ENCODE assay signal across 11 cellular contexts in genomic region chr2:172438741-172439508, GRCh38. TPM values are rescaled to one million over a fixed set of nuclear protein-coding genes. Genes with fewer than 3 reads are reported as not detected.
A peak's percentile ranks its signal among the peaks of the same experiment; 100 is the strongest.
DNase-seq lines count a peak whose midpoint lies in the region; FAIRE-seq and TF ChIP-seq lines count a peak whose summit lies in the region.
"Had no signal": no experiment of that assay in that cellular context is flagged by ENCODE, and none has a peak within 500 bp of the region (broad histone marks: within the 10 kb centered on the region; RNA-seq: fewer than 3 reads in every experiment).

No MANE protein-coding gene starts in this region.

- H4K20me1 ChIP-seq in astrocyte (ENCODE audit: insufficient read depth, low read length), result no peaks in the 10 kb centered on the region

- DNase-seq in HCEC 1CT (peak; percentile 74), astrocyte (ENCODE audit: low read depth) (peak; percentile 42), kidney tubule cell (ENCODE audit: low spot score) (peak; percentile 75), DMS114 treated with DMSO at 0.1 percent for 48 hours (lab: John Stamatoyannopoulos, UW; ENCODE audit: unreplicated experiment) (no peak), immature natural killer cell (no peak), coronary artery (ENCODE audit: low spot score) (no peak), cerebellar cortex (ENCODE audit: low spot score) (no peak)
- DNase-seq: OCI-M1 had no signal

- TF ChIP-seq CTCF in astrocyte (IDR thresholded peaks at IDR 0.05; ENCODE audit: insufficient read depth, low read depth, low read length), result no peak
- no peak for TF ChIP-seq CTCF in coronary artery (IDR thresholded peaks at IDR 0.05)

- no peaks in the 10 kb centered on the region for H3K9me3 ChIP-seq in astrocyte (ENCODE audit: insufficient read depth, low read depth, low read length)

- H3K27ac ChIP-seq in ACC112 (ENCODE audit: low read depth, low read length), result peak overlapping the region; percentile 36
- H3K27ac ChIP-seq in astrocyte (ENCODE audit: low read depth, low read length), result peak overlapping the region; percentile 34
- H3K27ac ChIP-seq in coronary artery, result peak overlapping the region in 1 of 2 donors; percentile 15

- H3K9me3 Mint-ChIP-seq in astrocyte (ENCODE audit: unreplicated experiment), result no peaks in the 10 kb centered on the region
- no peaks in the 10 kb centered on the region for H3K9me3 Mint-ChIP-seq in immature natural killer cell
- H3K9me3 Mint-ChIP-seq: IgD-negative memory B cell had no signal

- FAIRE-seq in astrocyte (lab: Jason Lieb, UNC), result peak; percentile 69
- FAIRE-seq: G401.6 had no signal

- H3K36me3 Mint-ChIP-seq in astrocyte (ENCODE audit: low read depth, unreplicated experiment) (no peaks in the 10 kb centered on the region), immature natural killer cell (no peaks in the 10 kb centered on the region)
- H3K36me3 Mint-ChIP-seq: IgD-negative memory B cell had no signal

- H3K27ac Mint-ChIP-seq in astrocyte (ENCODE audit: unreplicated experiment) (peak overlapping the region; percentile 45), immature natural killer cell (no peak overlapping the region)
- H3K27ac Mint-ChIP-seq: IgD-negative memory B cell had no signal

- no peak overlapping the region for H3K4me3 Mint-ChIP-seq in astrocyte (ENCODE audit: unreplicated experiment)
- peak overlapping the region in 1 of 5 donors; percentile 9 for H3K4me3 Mint-ChIP-seq in immature natural killer cell
- H3K4me3 Mint-ChIP-seq: IgD-negative memory B cell had no signal

- H3K4me1 ChIP-seq in ACC112 (ENCODE audit: control insufficient read depth, insufficient read depth, low read length, unreplicated experiment), result peaks cover 47% of the 10 kb centered on the region
- peaks cover 39% of the 10 kb centered on the region for H3K4me1 ChIP-seq in astrocyte (ENCODE audit: insufficient read depth, low read length)

- no peaks in the 10 kb centered on the region for H3K36me3 ChIP-seq in ACC112 (ENCODE audit: insufficient read depth, low read length)
- no peaks in the 10 kb centered on the region for H3K36me3 ChIP-seq in astrocyte (ENCODE audit: insufficient read depth, low read length)

- H3K27me3 ChIP-seq in ACC112 (ENCODE audit: insufficient read depth, low read length) (no peaks in the 10 kb centered on the region), astrocyte (ENCODE audit: insufficient read depth, low read length) (no peaks in the 10 kb centered on the region)

- H3K4me3 ChIP-seq in ACC112 (ENCODE audit: low read depth, low read length), result peak overlapping the region; percentile 30; the same call in 1 of the 2 replicates
- H3K4me3 ChIP-seq in astrocyte (ENCODE audit: insufficient read depth, low read depth, low read length), result peak overlapping the region; percentile 20
- no peak overlapping the region for H3K4me3 ChIP-seq in coronary artery

- no peaks in the 10 kb centered on the region for H3K79me2 ChIP-seq in ACC112 (ENCODE audit: control insufficient read depth, insufficient read depth, low read length, unreplicated experiment)
- H3K79me2 ChIP-seq in astrocyte (ENCODE audit: insufficient read depth, low read length), result peaks cover 38% of the 10 kb centered on the region

- H2AFZ ChIP-seq in ACC112 (ENCODE audit: low read length, unreplicated experiment) (peak overlapping the region; percentile 55), astrocyte (ENCODE audit: low read depth, low read length) (peak overlapping the region; percentile 43)

- H3K4me2 ChIP-seq in astrocyte (ENCODE audit: low read length), result peak overlapping the region; percentile 71

- no peaks in the 10 kb centered on the region for H3K27me3 Mint-ChIP-seq in astrocyte (ENCODE audit: low read depth, unreplicated experiment)
- H3K27me3 Mint-ChIP-seq in immature natural killer cell (ENCODE audit: low read depth in 3 of 3), result peaks cover 4 to 7% (median 6%) of the 10 kb centered on the region in 3 donors

- H3K4me1 Mint-ChIP-seq in astrocyte (ENCODE audit: low read depth, unreplicated experiment), result peaks cover 46% of the 10 kb centered on the region
- H3K4me1 Mint-ChIP-seq in immature natural killer cell, result peaks cover 25 to 36% of the 10 kb centered on the region in 2 donors

- peak overlapping the region; percentile 4 for H3K9ac ChIP-seq in astrocyte (ENCODE audit: low read length)

RNA-seq across cellular contexts. Expression of gene ITGA6, which starts 11.5 kb away (rescaled TPM):
- total RNA-seq in astrocyte, result 21.1 and 35.3 TPM in 2 replicates
- polyA plus RNA-seq in immature natural killer cell, result 10 to 100 TPM; 26.8 to 39.9 (median 34.0) TPM

Comparison
In these comparisons a context has a peak if more than half of its experiments do, and no peak if none do; other contexts are left out.
1. DNase-seq: peak in HCEC 1CT (single experiment), astrocyte (single experiment) and kidney tubule cell (single experiment); none in DMS114 treated with DMSO at 0.1 percent for 48 hours (single experiment), immature natural killer cell (0 of 3), coronary artery (single experiment) and cerebellar cortex (single experiment).